Comparison of ENCODE assay signal across 28 cellular contexts in genomic region chr11:89504270-89504669, GRCh38.
"Had no signal": no experiment of that assay in that cellular context is flagged by ENCODE, and none has a peak within 500 bp of the region (broad histone marks: within the 10 kb centered on the region; RNA-seq: fewer than 3 reads in every experiment).

No MANE protein-coding gene starts in this region.

- H3K36me3 Mint-ChIP-seq: stimulated activated effector memory CD8-positive, alpha-beta T cell treated with anti-CD3 and anti-CD28 coated beads, Interleukin-12 subunit alpha, Interleukin-12 subunit beta, amount 100 ng/mL, for 72 hours; stimulated activated memory B cell treated with anti-CD40 and anti-IgM and Interleukin-4, amounts not matched to agents 10 μg/mL and 1 μg/mL and 100 μg/mL, for 72 hours; stimulated activated naive B cell treated with anti-CD40 and anti-IgM and Interleukin-4, amounts not matched to agents 10 μg/mL and 1 μg/mL and 100 μg/mL, for 72 hours; type B pancreatic cell had no signal

- H3K27ac Mint-ChIP-seq: stimulated activated effector memory CD8-positive, alpha-beta T cell treated with anti-CD3 and anti-CD28 coated beads, Interleukin-12 subunit alpha, Interleukin-12 subunit beta, amount 100 ng/mL, for 72 hours; stimulated activated memory B cell treated with anti-CD40 and anti-IgM and Interleukin-4, amounts not matched to agents 10 μg/mL and 1 μg/mL and 100 μg/mL, for 72 hours; stimulated activated naive B cell treated with anti-CD40 and anti-IgM and Interleukin-4, amounts not matched to agents 10 μg/mL and 1 μg/mL and 100 μg/mL, for 72 hours; stimulated activated naive CD8-positive, alpha-beta T cell treated with anti-CD3 and anti-CD28 coated beads, Interleukin-15, amount 100 ng/mL, for 72 hours; stimulated activated naive CD8-positive, alpha-beta T cell treated with anti-CD3 and anti-CD28 coated beads, Interleukin-15, Interleukin-2, amounts not matched to agents 100 ng/mL and 50 ng/mL, for 24 hours; type B pancreatic cell had no signal

- H3K27me3 Mint-ChIP-seq: stimulated activated memory B cell treated with anti-CD40 and anti-IgM and Interleukin-4, amounts not matched to agents 10 μg/mL and 1 μg/mL and 100 μg/mL, for 72 hours; stimulated activated naive B cell treated with anti-CD40 and anti-IgM and Interleukin-4, amounts not matched to agents 10 μg/mL and 1 μg/mL and 100 μg/mL, for 72 hours; stimulated activated naive CD8-positive, alpha-beta T cell treated with anti-CD3 and anti-CD28 coated beads, Interleukin-15, amount 100 ng/mL, for 72 hours; stimulated activated naive CD8-positive, alpha-beta T cell treated with anti-CD3 and anti-CD28 coated beads, Interleukin-15, Interleukin-2, amounts not matched to agents 100 ng/mL and 50 ng/mL, for 24 hours; type B pancreatic cell had no signal

- H3K27me3 ChIP-seq: stomach, suprapubic skin, testis, thyroid gland, tibial artery, tibial nerve, transverse colon, upper lobe of left lung, upper lobe of right lung, uterus, vagina had no signal

- H3K4me3 Mint-ChIP-seq: stimulated activated effector memory CD8-positive, alpha-beta T cell treated with anti-CD3 and anti-CD28 coated beads, Interleukin-12 subunit alpha, Interleukin-12 subunit beta, amount 100 ng/mL, for 72 hours; stimulated activated memory B cell treated with anti-CD40 and anti-IgM and Interleukin-4, amounts not matched to agents 10 μg/mL and 1 μg/mL and 100 μg/mL, for 72 hours; stimulated activated naive B cell treated with anti-CD40 and anti-IgM and Interleukin-4, amounts not matched to agents 10 μg/mL and 1 μg/mL and 100 μg/mL, for 72 hours; stimulated activated naive CD8-positive, alpha-beta T cell treated with anti-CD3 and anti-CD28 coated beads, Interleukin-15, amount 100 ng/mL, for 72 hours; stimulated activated naive CD8-positive, alpha-beta T cell treated with anti-CD3 and anti-CD28 coated beads, Interleukin-15, Interleukin-2, amounts not matched to agents 100 ng/mL and 50 ng/mL, for 24 hours; type B pancreatic cell had no signal

- H3K4me1 ChIP-seq: stomach, suprapubic skin, testis, thyroid gland, tibial nerve, transverse colon, upper lobe of left lung, upper lobe of right lung, uterus, vagina had no signal

- H3K9me3 ChIP-seq: stomach, suprapubic skin, testis, thoracic aorta, thyroid gland, tibial artery, tibial nerve, transverse colon, upper lobe of left lung, upper lobe of right lung, uterus, vagina had no signal

- H3K4me1 Mint-ChIP-seq: stimulated activated effector memory CD8-positive, alpha-beta T cell treated with anti-CD3 and anti-CD28 coated beads, Interleukin-12 subunit alpha, Interleukin-12 subunit beta, amount 100 ng/mL, for 72 hours; stimulated activated memory B cell treated with anti-CD40 and anti-IgM and Interleukin-4, amounts not matched to agents 10 μg/mL and 1 μg/mL and 100 μg/mL, for 72 hours; stimulated activated naive B cell treated with anti-CD40 and anti-IgM and Interleukin-4, amounts not matched to agents 10 μg/mL and 1 μg/mL and 100 μg/mL, for 72 hours; stimulated activated naive CD8-positive, alpha-beta T cell treated with anti-CD3 and anti-CD28 coated beads, Interleukin-15, amount 100 ng/mL, for 72 hours had no signal

- H3K9me3 Mint-ChIP-seq: stimulated activated naive B cell treated with anti-CD40 and anti-IgM and Interleukin-4, amounts not matched to agents 10 μg/mL and 1 μg/mL and 100 μg/mL, for 72 hours; stimulated activated naive CD8-positive, alpha-beta T cell treated with anti-CD3 and anti-CD28 coated beads, Interleukin-15, Interleukin-2, amounts not matched to agents 100 ng/mL and 50 ng/mL, for 24 hours; type B pancreatic cell had no signal

- H3K4me3 ChIP-seq: stomach, suprapubic skin, testis, thoracic aorta, thyroid gland, tibial artery, tibial nerve, transverse colon, upper lobe of left lung, upper lobe of right lung, uterus, vagina had no signal

- DNase-seq: stimulated activated CD4-positive, alpha-beta T cell treated with anti-CD3 and anti-CD28 coated beads, Interleukin-2, amount 100 ng/mL, for 48 hours; stimulated activated CD4-positive, alpha-beta T cell treated with anti-CD3 and anti-CD28 coated beads, Interleukin-4, amount 100 ng/mL, for 1 hour; stimulated activated CD4-positive, alpha-beta T cell treated with anti-CD3 and anti-CD28 coated beads, Interleukin-4, amount 100 ng/mL, for 24 hours; stimulated activated CD4-positive, alpha-beta T cell treated with anti-CD3 and anti-CD28 coated beads, Interleukin-4, amount 100 ng/mL, for 4 hours; stimulated activated CD8-positive, alpha-beta memory T cell treated with anti-CD3 and anti-CD28 coated beads, Interleukin-4, amount 100 ng/mL, for 48 hours; stimulated activated naive B cell treated with anti-CD40 and anti-IgM and Interleukin-4, amounts not matched to agents 10 μg/mL and 1 μg/mL and 100 μg/mL, for 72 hours; stimulated activated naive CD4-positive, alpha-beta T cell; stimulated activated naive CD4-positive, alpha-beta T cell treated with Interleukin-2 at 50 U/mL for 16 hours; stimulated activated naive CD8-positive, alpha-beta T cell treated with anti-CD3 and anti-CD28 coated beads, Interleukin-15, amount 100 ng/mL, for 72 hours; stimulated activated naive CD8-positive, alpha-beta T cell treated with anti-CD3 and anti-CD28 coated beads, Interleukin-15, Interleukin-2, amounts not matched to agents 100 U/mL and 50 U/mL, for 24 hours; stomach; substantia nigra; testis; thyroid gland; tibial artery; transverse colon; trophoblast cell; upper lobe of left lung; upper lobe of right lung; uterus had no signal

- H3K27ac ChIP-seq: stomach, suprapubic skin, testis, thoracic aorta, thyroid gland, tibial artery, tibial nerve, transverse colon, upper lobe of left lung, upper lobe of right lung, uterus, vagina had no signal

- H3K36me3 ChIP-seq: stomach, suprapubic skin, thoracic aorta, thyroid gland, tibial artery, tibial nerve, transverse colon, upper lobe of left lung, upper lobe of right lung, uterus, vagina had no signal
